Comparison of ENCODE assay signal across 8 cellular contexts in the genomic region with DNA sequence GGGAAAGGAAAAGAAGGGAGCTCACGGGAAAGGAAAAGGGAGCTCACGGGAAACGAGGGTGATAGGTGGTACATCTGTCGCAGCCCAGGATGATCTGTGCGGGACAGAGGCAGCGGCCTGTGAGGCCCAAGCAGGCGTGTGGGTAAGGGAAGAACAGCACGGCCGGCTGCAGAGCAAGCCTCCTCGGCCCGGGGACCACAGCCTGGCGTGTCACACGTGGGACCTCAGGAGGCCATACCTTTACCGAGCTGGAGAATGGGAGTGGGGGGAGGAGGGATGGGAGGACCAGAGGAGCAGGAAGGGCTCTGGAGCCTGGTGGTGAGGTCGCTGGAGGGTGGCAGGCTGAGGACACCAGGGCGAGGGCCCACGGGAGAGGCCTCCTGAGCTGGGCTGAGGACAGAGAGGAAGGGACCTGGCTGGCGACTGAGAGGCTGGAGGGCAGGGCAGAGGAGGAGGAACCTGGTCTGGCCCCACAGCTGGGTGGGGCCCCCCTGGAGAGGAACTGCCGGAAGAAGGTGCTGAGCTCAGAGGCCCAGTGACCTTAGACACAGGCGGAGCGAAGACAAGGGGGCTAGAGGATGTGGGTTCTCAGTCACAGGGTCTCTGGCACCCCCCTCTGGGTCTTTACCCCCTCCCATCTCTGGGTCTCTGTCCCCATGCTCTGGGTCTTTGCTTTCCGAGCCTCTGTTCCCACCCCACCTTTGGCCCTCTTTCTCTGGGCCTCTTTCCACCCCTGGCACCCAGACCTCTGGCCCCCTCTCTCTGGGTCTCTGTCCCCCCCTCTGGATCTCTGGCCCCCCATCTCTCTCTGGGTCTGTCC. TPM values are rescaled to one million over a fixed set of nuclear protein-coding genes. Genes with fewer than 3 reads are reported as not detected.
DNase-seq lines count a peak whose midpoint lies in the region; ATAC-seq and TF ChIP-seq lines count a peak whose summit lies in the region.

No MANE protein-coding gene starts in this region.

- POLR2A ChIA-PET in Caco-2 (lab: Charles Lee), result interaction anchor here (0.5 to 1.5 kb wide), 13 partner anchors 8 to 928 kb away, joined by 3 to 9 read pairs (median 5); a partner anchor contains a TSS

- H3K27me3 Mint-ChIP-seq in Caco-2 (ENCODE audit: insufficient read depth, unreplicated experiment) (no peaks in the 10 kb centered on the region), glutamatergic neuron (ENCODE audit: unreplicated experiment) (peaks cover 16% of the 10 kb centered on the region)

- intact Hi-C loops in Caco-2 (cut with micrococcal nuclease; ENCODE audit: unreplicated experiment), result loop anchor here (2.0 to 5.0 kb wide), 4 partner anchors 29 to 325 kb away; a partner anchor contains a TSS
- intact Hi-C loops in prostate gland (cut with DNase I), result loop anchor here (10.0 kb wide), 1 partner anchor 317 kb away; a partner anchor contains a TSS

- WGBS in prostate gland, result 69% methylated on average over 22 of the region's 22 CpGs

- CTCF ChIA-PET in Caco-2 (lab: Charles Lee), result interaction anchor here (0.6 to 1.5 kb wide), 6 partner anchors 9 to 165 kb away, joined by 3 to 9 read pairs (median 6); a partner anchor contains a TSS

- TF ChIP-seq POLR2A in prostate gland (IDR thresholded peaks at IDR 0.05), result peak; percentile 74

- H3K4me1 Mint-ChIP-seq in Caco-2 (ENCODE audit: low read depth, unreplicated experiment) (peaks cover 35% of the 10 kb centered on the region), glutamatergic neuron (ENCODE audit: low read depth, unreplicated experiment) (peaks cover 24% of the 10 kb centered on the region)

- peak overlapping the region; percentile 22 to 44 for H3K27ac ChIP-seq in prostate gland

- no TSS peak for BruUV-seq in Caco-2 (replicated peaks; lab: Mats Ljungman, UMichigan)

- TF ChIP-seq CTCF in Caco-2 (IDR thresholded peaks at IDR 0.05; ENCODE audit: insufficient read depth in 1 of 2, low read depth in 1 of 2, low read length in 1 of 2, severe bottlenecking in 1 of 2, unreplicated experiment in 1 of 2) (no peak), glutamatergic neuron (IDR thresholded peaks at IDR 0.05; ENCODE audit: partially characterized antibody, unreplicated experiment) (no peak), prostate gland (IDR thresholded peaks at IDR 0.05) (no peak)

- H3K4me1 ChIP-seq in Caco-2 (peaks cover 30% of the 10 kb centered on the region), prostate gland (replicated peaks) (peaks cover 7% of the 10 kb centered on the region)

- H3K27me3 ChIP-seq in Caco-2 (replicated peaks; ENCODE audit: control insufficient read depth, insufficient read depth, low read length) (no peaks in the 10 kb centered on the region), prostate gland (replicated peaks; ENCODE audit: insufficient read depth) (no peaks in the 10 kb centered on the region)

- H3K4me3 ChIP-seq in Caco-2 (ENCODE audit: low read depth, low read length), result peak overlapping the region; percentile 95
- H3K4me3 ChIP-seq in prostate gland, result no peak overlapping the region

- H3K9me3 ChIP-seq in Caco-2 (0 out of 2 replicates have a peak, but pooled peaks cover 3% of the 10 kb centered on the region), prostate gland (no peaks in the 10 kb centered on the region)

- DNase-seq in Caco-2 (peak; percentile 84 to 89), NCI-H226 (peak; percentile 47), glutamatergic neuron (peak; percentile 39), prostate gland (ENCODE audit: low spot score) (peak; percentile 46), NCI-H1417 treated with DMSO at 0.1 percent for 48 hours (lab: John Stamatoyannopoulos, UW) (no peak)
- peak; percentile 73 for DNase-seq in activated CD8-positive, alpha-beta memory T cell treated with anti-CD3 and anti-CD28 coated beads, Interleukin-2, amount 50 U/mL, for 48 hours

- H3K4me3 Mint-ChIP-seq in Caco-2 (ENCODE audit: unreplicated experiment) (peak overlapping the region; percentile 96), glutamatergic neuron (ENCODE audit: unreplicated experiment) (no peak overlapping the region)

- peak overlapping the region; percentile 96 for H3K27ac Mint-ChIP-seq in Caco-2 (ENCODE audit: unreplicated experiment)
- H3K27ac Mint-ChIP-seq in glutamatergic neuron (ENCODE audit: unreplicated experiment), result peak overlapping the region; percentile 59

- H3K36me3 Mint-ChIP-seq in Caco-2 (ENCODE audit: insufficient read depth, unreplicated experiment) (peaks cover 86% of the 10 kb centered on the region), glutamatergic neuron (ENCODE audit: unreplicated experiment) (no peaks in the 10 kb centered on the region)

- H3K9me3 Mint-ChIP-seq in Caco-2 (ENCODE audit: unreplicated experiment) (no peaks in the 10 kb centered on the region), glutamatergic neuron (ENCODE audit: unreplicated experiment) (peaks cover 14% of the 10 kb centered on the region)

- peak; percentile 33 for ATAC-seq in GM21737 (IDR thresholded peaks at IDR 0.05; ENCODE audit: unreplicated experiment)
- ATAC-seq in HG02623 (IDR thresholded peaks at IDR 0.05; ENCODE audit: unreplicated experiment), result no peak

- peaks cover 8% of the 10 kb centered on the region for H3K36me3 ChIP-seq in Caco-2 (ENCODE audit: control insufficient read depth, insufficient read depth, low read length)
- no peaks in the 10 kb centered on the region for H3K36me3 ChIP-seq in prostate gland

RNA-seq across cellular contexts. Expression of a gene that starts 2.9 kb away (rescaled TPM):
- total RNA-seq in Caco-2 (2022) (2,542 and 2,963 TPM in 2 replicates), glutamatergic neuron (ENCODE audit: unreplicated experiment) (875 TPM), prostate gland (1,000 to 10,000 TPM; 1,764 to 2,124 TPM)

RNA-seq across cellular contexts. Expression of a gene that starts 7.6 kb away (rescaled TPM):
- total RNA-seq in Caco-2 (2022) (107 and 110 TPM in 2 replicates), glutamatergic neuron (ENCODE audit: unreplicated experiment) (87.7 TPM), prostate gland (10 to 100 TPM; 52.1 to 62.3 TPM)

RNA-seq across cellular contexts. Expression of a gene that starts 28.7 kb away (rescaled TPM):
- 2.6 and 3.3 TPM in 2 replicates for total RNA-seq in Caco-2 (2022)
- total RNA-seq in glutamatergic neuron (ENCODE audit: unreplicated experiment), result not detected
- 10 to 100 TPM in 1 of 2 donors, 1 to 10 TPM in 1; 4.6 to 12.6 TPM for total RNA-seq in prostate gland

RNA-seq across cellular contexts. Expression of a gene that starts 30.9 kb away (rescaled TPM):
- total RNA-seq in Caco-2 (2022) (62.7 and 65.3 TPM in 2 replicates), glutamatergic neuron (ENCODE audit: unreplicated experiment) (69.0 TPM), prostate gland (10 to 100 TPM; 47.3 to 52.0 TPM)

RNA-seq across cellular contexts. Expression of a gene that starts 31.4 kb away (rescaled TPM):
- 165 and 172 TPM in 2 replicates for total RNA-seq in Caco-2 (2022)
- 60.9 TPM for total RNA-seq in glutamatergic neuron (ENCODE audit: unreplicated experiment)
- total RNA-seq in prostate gland, result 100 to 1,000 TPM; 110 to 126 TPM
